In genomic region chr14:60563113-60563512, GRCh38 we compare ENCODE assay signal across 21 cellular contexts. TPM values are rescaled to one million over a fixed set of nuclear protein-coding genes. Genes with fewer than 3 reads are reported as not detected.
DNase-seq lines count a peak whose midpoint lies in the region; ATAC-seq and TF ChIP-seq lines count a peak whose summit lies in the region.
"Had no signal": no experiment of that assay in that cellular context is flagged by ENCODE, and none has a peak within 500 bp of the region (broad histone marks: within the 10 kb centered on the region; RNA-seq: fewer than 3 reads in every experiment).

No MANE protein-coding gene starts in this region.

- H3K36me3 ChIP-seq in brain microvascular endothelial cell (replicated peaks): no peaks in the 10 kb centered on the region
- no peaks in the 10 kb centered on the region for H3K36me3 ChIP-seq in left lung
- H3K36me3 ChIP-seq: stomach had no signal

- CTCF ChIA-PET in AG04449 (lab: Yijun Ruan, JAX): interaction anchor here (0.6 to 9.1 kb wide), 10 partner anchors 23 to 726 kb away, joined by 3 to 162 read pairs (median 3); no protein-coding TSS in a partner anchor

- ATAC-seq in left lung: peak; percentile 60
- ATAC-seq in stimulated activated effector memory CD8-positive, alpha-beta T cell treated with anti-CD3 and anti-CD28 coated beads, Interleukin-12 subunit alpha, Interleukin-12 subunit beta, amount 100 ng/mL, for 72 hours: no peak
- no peak for ATAC-seq in GM21786 (IDR thresholded peaks at IDR 0.05; ENCODE audit: unreplicated experiment)
- ATAC-seq: mucosa of descending colon had no signal

- no peaks in the 10 kb centered on the region for H3K36me3 Mint-ChIP-seq in stimulated activated effector memory CD8-positive, alpha-beta T cell treated with anti-CD3 and anti-CD28 coated beads, Interleukin-12 subunit alpha, Interleukin-12 subunit beta, amount 100 ng/mL, for 72 hours
- H3K36me3 Mint-ChIP-seq: activated naive CD8-positive, alpha-beta T cell treated with anti-CD3 and anti-CD28 coated beads for 36 hours had no signal

- H3K4me3 ChIP-seq in AG04449 (ENCODE audit: low read depth, low read length) (no peak overlapping the region), HFF-Myc (replicated peaks; ENCODE audit: low read depth, low read length) (no peak overlapping the region), brain microvascular endothelial cell (ENCODE audit: low read depth, low read length) (no peak overlapping the region), left lung (no peak overlapping the region)
- H3K4me3 ChIP-seq: mucosa of descending colon, stomach had no signal

- no peaks in the 10 kb centered on the region for H3K9me3 ChIP-seq in left lung
- H3K9me3 ChIP-seq: mucosa of descending colon, stomach had no signal

- TF ChIP-seq CTCF in AG04449 (IDR thresholded peaks at IDR 0.05; ENCODE audit: insufficient read depth, low read length, missing control alignments): no peak
- no peak for TF ChIP-seq CTCF in HFF-Myc (IDR thresholded peaks at IDR 0.05; ENCODE audit: low read depth, low read length, missing control alignments)
- TF ChIP-seq CTCF in brain microvascular endothelial cell (IDR thresholded peaks at IDR 0.05; ENCODE audit: low read depth, low read length, missing control alignments): no peak
- TF ChIP-seq CTCF in left lung (IDR thresholded peaks at IDR 0.05): no peak
- TF ChIP-seq CTCF in GM20000 (IDR thresholded peaks at IDR 0.05; ENCODE audit: extremely low read depth, missing control alignments): no peak

- H3K4me1 Mint-ChIP-seq in stimulated activated effector memory CD8-positive, alpha-beta T cell treated with anti-CD3 and anti-CD28 coated beads, Interleukin-12 subunit alpha, Interleukin-12 subunit beta, amount 100 ng/mL, for 72 hours: no peaks in the 10 kb centered on the region
- H3K4me1 Mint-ChIP-seq: activated CD4-positive, alpha-beta T cell treated with anti-CD3 and anti-CD28 coated beads, Interleukin-2, amount 10 ng/mL, durations not matched to agents 7 days and 5 days; activated naive CD8-positive, alpha-beta T cell treated with anti-CD3 and anti-CD28 coated beads for 36 hours had no signal

- H3K4me3 Mint-ChIP-seq in stimulated activated effector memory CD8-positive, alpha-beta T cell treated with anti-CD3 and anti-CD28 coated beads, Interleukin-12 subunit alpha, Interleukin-12 subunit beta, amount 100 ng/mL, for 72 hours: no peak overlapping the region
- H3K4me3 Mint-ChIP-seq: activated CD4-positive, alpha-beta T cell treated with anti-CD3 and anti-CD28 coated beads, Interleukin-2, amount 10 ng/mL, durations not matched to agents 7 days and 5 days; activated naive CD8-positive, alpha-beta T cell treated with anti-CD3 and anti-CD28 coated beads for 36 hours had no signal

- H3K9me3 Mint-ChIP-seq in stimulated activated effector memory CD8-positive, alpha-beta T cell treated with anti-CD3 and anti-CD28 coated beads, Interleukin-12 subunit alpha, Interleukin-12 subunit beta, amount 100 ng/mL, for 72 hours: no peaks in the 10 kb centered on the region
- H3K9me3 Mint-ChIP-seq: activated CD4-positive, alpha-beta T cell treated with anti-CD3 and anti-CD28 coated beads, Interleukin-2, amount 10 ng/mL, durations not matched to agents 7 days and 5 days; activated naive CD8-positive, alpha-beta T cell treated with anti-CD3 and anti-CD28 coated beads for 36 hours had no signal

- H3K4me1 ChIP-seq in left lung: no peaks in the 10 kb centered on the region

- no peak overlapping the region for H3K27ac Mint-ChIP-seq in stimulated activated effector memory CD8-positive, alpha-beta T cell treated with anti-CD3 and anti-CD28 coated beads, Interleukin-12 subunit alpha, Interleukin-12 subunit beta, amount 100 ng/mL, for 72 hours
- H3K27ac Mint-ChIP-seq: activated CD4-positive, alpha-beta T cell treated with anti-CD3 and anti-CD28 coated beads, Interleukin-2, amount 10 ng/mL, durations not matched to agents 7 days and 5 days; activated naive CD8-positive, alpha-beta T cell treated with anti-CD3 and anti-CD28 coated beads for 36 hours had no signal

- no peaks in the 10 kb centered on the region for H3K27me3 ChIP-seq in brain microvascular endothelial cell (replicated peaks)
- no peaks in the 10 kb centered on the region for H3K27me3 ChIP-seq in left lung
- H3K27me3 ChIP-seq: stomach had no signal

- DNase-seq in AG04449 (ENCODE audit: low read depth, low spot score) (peak; percentile 33), HFF-Myc (ENCODE audit: extremely low read depth, low read depth) (peak; percentile 42), brain microvascular endothelial cell (peak; percentile 19), left lung (no peak), NCI-H1436 (lab: John Stamatoyannopoulos, UW) (no peak), GM20000 (ENCODE audit: low spot score) (no peak)
- no peak for DNase-seq in stimulated activated effector memory CD8-positive, alpha-beta T cell treated with anti-CD3 and anti-CD28 coated beads, Interleukin-12 subunit alpha, Interleukin-12 subunit beta, amount 100 ng/mL, for 72 hours (ENCODE audit: low spot score in 2 of 2)
- DNase-seq: activated CD4-positive, alpha-beta T cell treated with anti-CD3 and anti-CD28 coated beads, Interleukin-2, amount 10 ng/mL, durations not matched to agents 7 days and 5 days; activated naive CD8-positive, alpha-beta T cell treated with anti-CD3 and anti-CD28 coated beads for 36 hours; activated T-cell treated with anti-CD3 and anti-CD28 coated beads, Interleukin-2, amount 50 U/mL, for 1 hour; AML-193; Calu3; glutamatergic neuron; mucosa of descending colon; NCI-H187; NCI-H510A; stimulated activated CD4-positive, alpha-beta T cell treated with anti-CD3 and anti-CD28 coated beads, Interleukin-12 subunit alpha, Interleukin-12 subunit beta, amount 100 ng/mL, for 4 hours; stomach had no signal

- no peak overlapping the region for H3K27ac ChIP-seq in brain microvascular endothelial cell
- peak overlapping the region in 1 of 2 donors; percentile 29 for H3K27ac ChIP-seq in left lung
- H3K27ac ChIP-seq: stomach had no signal

- POLR2A ChIA-PET in AG04449 (lab: Yijun Ruan, JAX): no interaction called here

- in situ Hi-C loops in brain microvascular endothelial cell (cut with HindIII; ENCODE audit: low pct_ligation_motif_present, low sequenced_read_pairs): no loop called here

- intact Hi-C loops in left lung (cut with DNase I): no loop called here

RNA-seq across cellular contexts. Expression of gene SIX6, which starts 54.2 kb away (rescaled TPM):
- not detected for total RNA-seq in left lung
- total RNA-seq: activated CD4-positive, alpha-beta T cell treated with anti-CD3 and anti-CD28 coated beads, Interleukin-2, amount 10 ng/mL, durations not matched to agents 7 days and 5 days; activated naive CD8-positive, alpha-beta T cell treated with anti-CD3 and anti-CD28 coated beads for 36 hours; Calu3; mucosa of descending colon; omental fat pad; SK-MEL-5; stomach had no signal

Comparison
In these comparisons a context has a peak if more than half of its experiments do, and no peak if none do; other contexts are left out.
1. DNase-seq: peak in AG04449 (single experiment), HFF-Myc (single experiment) and brain microvascular endothelial cell (single experiment); none in left lung (0 of 2), NCI-H1436 (single experiment), stimulated activated effector memory CD8-positive, alpha-beta T cell treated with anti-CD3 and anti-CD28 coated beads, Interleukin-12 subunit alpha, Interleukin-12 subunit beta, amount 100 ng/mL, for 72 hours (0 of 2) and GM20000 (single experiment).